In the genomic region with DNA sequence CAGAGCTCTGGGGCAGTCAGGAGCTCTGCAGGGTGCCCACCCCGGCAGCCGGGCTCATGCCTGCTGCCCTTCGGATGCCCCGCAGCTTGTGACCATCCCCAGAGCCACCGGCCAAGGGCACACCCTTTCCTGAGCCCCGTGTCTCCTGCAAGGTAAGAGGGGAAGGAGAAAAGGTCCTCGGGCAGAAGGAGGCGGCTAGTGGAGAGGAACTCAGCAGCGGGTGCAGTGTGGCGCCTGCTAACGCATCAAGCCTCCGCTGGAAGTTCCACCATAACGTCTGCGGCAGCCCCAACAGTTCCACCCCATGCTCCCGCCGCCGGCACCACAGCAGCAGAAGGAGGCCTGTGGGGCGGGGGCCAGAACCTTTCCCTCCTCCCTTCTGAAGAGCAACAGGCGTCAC, we compare ENCODE assay signal across 1 cellular context.
TF ChIP-seq lines count a peak whose summit lies in the region.

No MANE protein-coding gene starts in this region.

TF ChIP-seq in GM23338, 12 proteins besides CTCF, POLR2A, EP300 and RAD21 (continued from another document):
- no peak for TF ChIP-seq ZNF462 (CRISPR knock-in tag; IDR thresholded peaks at IDR 0.05)
- no peak for TF ChIP-seq EZH2phosphoT487 (IDR thresholded peaks at IDR 0.05; ENCODE audit: unreplicated experiment)
- TF ChIP-seq, protein P1, sequence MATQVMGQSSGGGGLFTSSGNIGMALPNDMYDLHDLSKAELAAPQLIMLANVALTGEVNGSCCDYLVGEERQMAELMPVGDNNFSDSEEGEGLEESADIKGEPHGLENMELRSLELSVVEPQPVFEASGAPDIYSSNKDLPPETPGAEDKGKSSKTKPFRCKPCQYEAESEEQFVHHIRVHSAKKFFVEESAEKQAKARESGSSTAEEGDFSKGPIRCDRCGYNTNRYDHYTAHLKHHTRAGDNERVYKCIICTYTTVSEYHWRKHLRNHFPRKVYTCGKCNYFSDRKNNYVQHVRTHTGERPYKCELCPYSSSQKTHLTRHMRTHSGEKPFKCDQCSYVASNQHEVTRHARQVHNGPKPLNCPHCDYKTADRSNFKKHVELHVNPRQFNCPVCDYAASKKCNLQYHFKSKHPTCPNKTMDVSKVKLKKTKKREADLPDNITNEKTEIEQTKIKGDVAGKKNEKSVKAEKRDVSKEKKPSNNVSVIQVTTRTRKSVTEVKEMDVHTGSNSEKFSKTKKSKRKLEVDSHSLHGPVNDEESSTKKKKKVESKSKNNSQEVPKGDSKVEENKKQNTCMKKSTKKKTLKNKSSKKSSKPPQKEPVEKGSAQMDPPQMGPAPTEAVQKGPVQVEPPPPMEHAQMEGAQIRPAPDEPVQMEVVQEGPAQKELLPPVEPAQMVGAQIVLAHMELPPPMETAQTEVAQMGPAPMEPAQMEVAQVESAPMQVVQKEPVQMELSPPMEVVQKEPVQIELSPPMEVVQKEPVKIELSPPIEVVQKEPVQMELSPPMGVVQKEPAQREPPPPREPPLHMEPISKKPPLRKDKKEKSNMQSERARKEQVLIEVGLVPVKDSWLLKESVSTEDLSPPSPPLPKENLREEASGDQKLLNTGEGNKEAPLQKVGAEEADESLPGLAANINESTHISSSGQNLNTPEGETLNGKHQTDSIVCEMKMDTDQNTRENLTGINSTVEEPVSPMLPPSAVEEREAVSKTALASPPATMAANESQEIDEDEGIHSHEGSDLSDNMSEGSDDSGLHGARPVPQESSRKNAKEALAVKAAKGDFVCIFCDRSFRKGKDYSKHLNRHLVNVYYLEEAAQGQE (IDR thresholded peaks at IDR 0.05; ENCODE audit: unreplicated experiment): no peak
TF ChIP-seq in GM23338: peak in this region for 0.
